In the genomic region with DNA sequence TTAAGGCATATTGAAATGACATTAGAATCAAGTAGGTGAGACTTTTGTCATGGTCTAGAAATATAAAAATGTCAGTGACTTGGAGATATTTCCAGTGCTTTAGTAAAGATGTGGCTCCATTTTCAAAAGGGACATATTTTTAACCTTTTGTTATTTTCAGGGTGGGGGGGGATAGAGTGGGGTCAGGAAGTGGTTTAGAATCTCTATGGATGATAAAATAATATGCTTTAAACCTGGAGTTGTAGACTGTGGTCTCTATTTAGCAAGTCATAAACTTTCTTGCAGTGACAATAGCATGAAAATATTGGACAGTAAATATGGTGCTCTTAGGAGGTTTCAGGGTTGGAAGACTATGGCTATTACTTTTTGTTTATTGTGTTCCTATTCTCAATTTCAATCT, we compare ENCODE assay signal across 12 cellular contexts. TPM values are rescaled to one million over a fixed set of nuclear protein-coding genes. Genes with fewer than 3 reads are reported as not detected.
A peak's percentile ranks its signal among the peaks of the same experiment; 100 is the strongest.
DNase-seq lines count a peak whose midpoint lies in the region; ATAC-seq and TF ChIP-seq lines count a peak whose summit lies in the region.
"Had no signal": no experiment of that assay in that cellular context is flagged by ENCODE, and none has a peak within 500 bp of the region (broad histone marks: within the 10 kb centered on the region; RNA-seq: fewer than 3 reads in every experiment).

No MANE protein-coding gene starts in this region.

- H3K9me3 Mint-ChIP-seq in activated T-cell treated with anti-CD3 and anti-CD28 coated beads, Interleukin-2, amount 50 U/mL, for 24 hours, result no peaks in the 10 kb centered on the region

- H3K4me1 Mint-ChIP-seq in activated T-cell treated with anti-CD3 and anti-CD28 coated beads, Interleukin-2, amount 50 U/mL, for 24 hours (ENCODE audit: low read depth), result peaks cover 87% of the 10 kb centered on the region

- H2AFZ ChIP-seq in OCI-LY1 (ENCODE audit: low read length), result no peak overlapping the region

- H3K27me3 ChIP-seq in OCI-LY1 (ENCODE audit: insufficient read depth, low read length) (no peaks in the 10 kb centered on the region), foreskin keratinocyte (no peaks in the 10 kb centered on the region)
- H3K27me3 ChIP-seq: gastroesophageal sphincter, MG63, right atrium auricular region had no signal

- H3K4me2 ChIP-seq in OCI-LY1 (ENCODE audit: low read length), result peak overlapping the region; percentile 94

- peak overlapping the region; percentile 93 for H3K4me3 Mint-ChIP-seq in activated T-cell treated with anti-CD3 and anti-CD28 coated beads, Interleukin-2, amount 50 U/mL, for 24 hours

- H3K27ac Mint-ChIP-seq in activated T-cell treated with anti-CD3 and anti-CD28 coated beads, Interleukin-2, amount 50 U/mL, for 24 hours, result peak overlapping the region; percentile 98

- H3K9me2 ChIP-seq in OCI-LY1 (ENCODE audit: low read depth, low read length), result no peaks in the 10 kb centered on the region

- H3K27me3 Mint-ChIP-seq in activated T-cell treated with anti-CD3 and anti-CD28 coated beads, Interleukin-2, amount 50 U/mL, for 24 hours, result no peaks in the 10 kb centered on the region

- no peak for ATAC-seq in foreskin keratinocyte

- H3K27ac ChIP-seq in OCI-LY1 (ENCODE audit: low read depth, low read length, poor library complexity, severe bottlenecking) (peak overlapping the region; percentile 86), skin epidermis (peak overlapping the region in 19 of 21 experiments; percentile 25 to 91 (median 77)), foreskin keratinocyte (no peak overlapping the region)

- H3K9ac ChIP-seq in OCI-LY1 (ENCODE audit: low read length), result peak overlapping the region; percentile 77

- no peaks in the 10 kb centered on the region for H4K20me1 ChIP-seq in OCI-LY1 (ENCODE audit: insufficient read depth, low read length)

- H3K79me2 ChIP-seq in OCI-LY1 (ENCODE audit: insufficient read depth, low read length), result peaks cover 54% of the 10 kb centered on the region

- H3K4me1 ChIP-seq in OCI-LY1 (ENCODE audit: insufficient read depth, low read length, severe bottlenecking) (peaks cover 81% of the 10 kb centered on the region), foreskin keratinocyte (peaks cover 3% of the 10 kb centered on the region)

- no peaks in the 10 kb centered on the region for H3K9me3 ChIP-seq in OCI-LY1 (ENCODE audit: low read length)
- H3K9me3 ChIP-seq: gastroesophageal sphincter, MG63, right atrium auricular region had no signal

- H3K4me3 ChIP-seq in OCI-LY1 (ENCODE audit: low read depth, low read length, poor library complexity, severe bottlenecking), result peak overlapping the region; percentile 88
- H3K4me3 ChIP-seq in choroid plexus epithelial cell (ENCODE audit: low read depth, low read length), result peak overlapping the region; percentile 59
- peak overlapping the region; percentile 25 to 43 (median 36) for H3K4me3 ChIP-seq in skin epidermis
- H3K4me3 ChIP-seq: MG63 had no signal

- DNase-seq in activated T-cell treated with anti-CD3 and anti-CD28 coated beads, Interleukin-2, amount 50 U/mL, for 24 hours, result no peak
- no peak for DNase-seq in activated T-cell treated with anti-CD3 and anti-CD28 coated beads, Interleukin-2, amount 50 U/mL, for 1 hour
- DNase-seq in choroid plexus epithelial cell (ENCODE audit: low read depth), result no peak
- DNase-seq in foreskin keratinocyte, result no peak
- no peak for DNase-seq in NOMO-1 (lab: John Stamatoyannopoulos, UW; ENCODE audit: unreplicated experiment in 2 of 2)
- DNase-seq in NCI-H1694 (lab: John Stamatoyannopoulos, UW), result no peak
- DNase-seq: NCI-H524 had no signal

- peaks cover 13% of the 10 kb centered on the region for H3K36me3 ChIP-seq in OCI-LY1 (ENCODE audit: insufficient read depth, low read length)
- H3K36me3 ChIP-seq: gastroesophageal sphincter, MG63, right atrium auricular region had no signal

- peaks cover 50% of the 10 kb centered on the region for H3K36me3 Mint-ChIP-seq in activated T-cell treated with anti-CD3 and anti-CD28 coated beads, Interleukin-2, amount 50 U/mL, for 24 hours (ENCODE audit: low read depth)

- no peaks in the 10 kb centered on the region for H3F3A ChIP-seq in OCI-LY1 (ENCODE audit: insufficient read depth, low read length)

- TF ChIP-seq CTCF in OCI-LY1 (IDR thresholded peaks at IDR 0.05; ENCODE audit: low read length) (no peak), choroid plexus epithelial cell (conservative IDR thresholded peaks at IDR 0.05; ENCODE audit: low read depth, low read length) (no peak), foreskin keratinocyte (conservative IDR thresholded peaks at IDR 0.05) (no peak)

RNA-seq across cellular contexts. Expression of a gene that starts 46.9 kb away (rescaled TPM):
- total RNA-seq in foreskin keratinocyte, result 183 and 204 TPM in 2 replicates
- polyA plus RNA-seq in foreskin keratinocyte, result 225 and 280 TPM in 2 replicates

RNA-seq across cellular contexts. Expression of a gene that starts 49.7 kb away (rescaled TPM):
- total RNA-seq in foreskin keratinocyte, result 33.9 and 36.7 TPM in 2 replicates
- 26.4 and 26.6 TPM in 2 replicates for polyA plus RNA-seq in foreskin keratinocyte

Comparison
In these comparisons a context has a peak if more than half of its experiments do, and no peak if none do; other contexts are left out.
1. H3K4me3 ChIP-seq: peak in every context shown above with its lines; median percentile 88 in OCI-LY1; 59 in choroid plexus epithelial cell; 36 in skin epidermis.